Comparison of ENCODE assay signal across 1 cellular context in genomic region chr5:91126448-91126847, GRCh38.
A peak's percentile ranks its signal among the peaks of the same experiment; 100 is the strongest.
TF ChIP-seq lines count a peak whose summit lies in the region.

No MANE protein-coding gene starts in this region.

TF ChIP-seq in A549, 52 proteins besides CTCF, POLR2A, EP300 and RAD21 (continued from another document):
- TF ChIP-seq, protein P1, sequence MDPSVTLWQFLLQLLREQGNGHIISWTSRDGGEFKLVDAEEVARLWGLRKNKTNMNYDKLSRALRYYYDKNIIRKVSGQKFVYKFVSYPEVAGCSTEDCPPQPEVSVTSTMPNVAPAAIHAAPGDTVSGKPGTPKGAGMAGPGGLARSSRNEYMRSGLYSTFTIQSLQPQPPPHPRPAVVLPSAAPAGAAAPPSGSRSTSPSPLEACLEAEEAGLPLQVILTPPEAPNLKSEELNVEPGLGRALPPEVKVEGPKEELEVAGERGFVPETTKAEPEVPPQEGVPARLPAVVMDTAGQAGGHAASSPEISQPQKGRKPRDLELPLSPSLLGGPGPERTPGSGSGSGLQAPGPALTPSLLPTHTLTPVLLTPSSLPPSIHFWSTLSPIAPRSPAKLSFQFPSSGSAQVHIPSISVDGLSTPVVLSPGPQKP (IDR thresholded peaks at IDR 0.05; ENCODE audit: low read depth, low read length) = no peak
- 0 out of 3 replicates have a peak, but pooled peaks have one; percentile 7 for TF ChIP-seq SMC3 (IDR thresholded peaks at IDR 0.05)
- TF ChIP-seq CEBPB (IDR thresholded peaks at IDR 0.05) = peak; percentile 33 to 47; a peak in 2 of 4 replicates
